Comparison of ENCODE assay signal across 1 cellular context in genomic region chr7:128435311-128435654, GRCh38.
TF ChIP-seq lines count a peak whose summit lies in the region.

No MANE protein-coding gene starts in this region.

TF ChIP-seq in H1, 55 proteins besides CTCF, POLR2A, EP300 and RAD21:
- no peak for TF ChIP-seq ATF3 (IDR thresholded peaks at IDR 0.05; ENCODE audit: insufficient read depth, low read depth, low read length)
- no peak for TF ChIP-seq KDM4A (IDR thresholded peaks at IDR 0.05; ENCODE audit: low read depth, low read length, severe bottlenecking)
- TF ChIP-seq SP4 (IDR thresholded peaks at IDR 0.05; ENCODE audit: low read length) = no peak
- TF ChIP-seq JUND (IDR thresholded peaks at IDR 0.05; ENCODE audit: low read length) = no peak
- no peak for TF ChIP-seq TAF7 (optimal IDR thresholded peaks at IDR 0.05; ENCODE audit: borderline replicate concordance, low read depth, low read length)
- TF ChIP-seq RFX5 (IDR thresholded peaks at IDR 0.05; ENCODE audit: borderline replicate concordance, low read depth, low read length) = no peak
TF ChIP-seq in H1: peak in this region for 0.
